12 cellular contexts compared by ENCODE assay signal in the genomic region with DNA sequence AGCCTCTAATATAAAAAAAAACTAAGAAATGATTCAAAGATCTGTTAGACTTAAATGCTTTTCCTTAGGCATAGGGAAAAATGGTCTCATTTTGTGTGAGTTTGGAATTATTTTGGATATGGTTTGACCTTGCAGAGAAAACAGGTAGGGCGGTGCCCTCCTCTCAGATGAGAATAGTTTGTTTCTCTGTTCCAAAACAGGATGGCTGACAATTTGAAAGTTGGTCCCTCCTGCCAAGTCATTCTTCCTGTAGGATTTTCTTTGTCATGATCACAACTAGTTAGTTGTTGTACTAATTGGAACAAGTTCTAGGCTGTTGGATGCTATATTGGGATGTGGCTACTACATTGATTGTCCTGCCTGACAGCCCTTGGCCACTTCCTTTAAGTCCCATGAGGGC.
A peak's percentile ranks its signal among the peaks of the same experiment; 100 is the strongest.
DNase-seq lines count a peak whose midpoint lies in the region; ATAC-seq and TF ChIP-seq lines count a peak whose summit lies in the region.
"Had no signal": no experiment of that assay in that cellular context is flagged by ENCODE, and none has a peak within 500 bp of the region (broad histone marks: within the 10 kb centered on the region; RNA-seq: fewer than 3 reads in every experiment).

No MANE protein-coding gene starts in this region.

- H3K4me3 ChIP-seq in GM23338 (no peak overlapping the region), IMR-90 (ENCODE audit: insufficient read depth, low read depth, low read length) (no peak overlapping the region), mesenchymal stem cell (ENCODE audit: insufficient read depth in 1 of 2, low read depth in 1 of 2, low read length in 2 of 2) (no peak overlapping the region), lower leg skin (ENCODE audit: low read depth, poor library complexity, severe bottlenecking) (no peak overlapping the region), stomach (no peak overlapping the region)
- H3K4me3 ChIP-seq: HAP-1 had no signal

- no peak for TF ChIP-seq EP300 in stomach (IDR thresholded peaks at IDR 0.05)

- H3K36me3 ChIP-seq in GM23338 (ENCODE audit: insufficient read depth) (no peaks in the 10 kb centered on the region), IMR-90 (ENCODE audit: control insufficient read depth, insufficient read depth, low read length) (no peaks in the 10 kb centered on the region), mesenchymal stem cell (ENCODE audit: control insufficient read depth in 1 of 2, insufficient read depth in 2 of 2, low read depth in 1 of 2, low read length in 2 of 2) (peaks cover 0 to 3% of the 10 kb centered on the region in 2 experiments), stomach (peaks cover 0 to 6% (median 2%) of the 10 kb centered on the region in 4 donors)
- H3K36me3 ChIP-seq: BE2C, HAP-1 had no signal

- no peaks in the 10 kb centered on the region for H3K9me3 Mint-ChIP-seq in GM23338
- no peaks in the 10 kb centered on the region for H3K9me3 Mint-ChIP-seq in activated naive CD4-positive, alpha-beta T cell treated with anti-CD3 and anti-CD28 coated beads, Interleukin-2, amount 50 U/mL, for 72 hours
- H3K9me3 Mint-ChIP-seq: CD8-positive, alpha-beta memory T cell had no signal

- DNase-seq in GM23338 (ENCODE audit: low spot score) (no peak), IMR-90 (no peak), dermis microvascular lymphatic vessel endothelial cell (ENCODE audit: low read depth in 2 of 2) (peak; percentile 41 to 66), mesenchymal stem cell (no peak), lower leg skin (ENCODE audit: low spot score in 2 of 2) (no peak), stomach (no peak)
- DNase-seq in activated naive CD4-positive, alpha-beta T cell treated with anti-CD3 and anti-CD28 coated beads, Interleukin-2, amount 50 U/mL, for 72 hours (ENCODE audit: low spot score in 2 of 2), result no peak
- DNase-seq: C1 segment of cervical spinal cord had no signal

- H2AFZ ChIP-seq in GM23338 (no peak overlapping the region), IMR-90 (replicated peaks; ENCODE audit: low read length, poor library complexity) (no peak overlapping the region), mesenchymal stem cell (ENCODE audit: low read depth, low read length) (no peak overlapping the region)

- H3K9ac ChIP-seq in IMR-90 (ENCODE audit: low read depth, low read length) (no peak overlapping the region), mesenchymal stem cell (ENCODE audit: low read length) (peak overlapping the region; percentile 7)

- H4K8ac ChIP-seq in IMR-90 (ENCODE audit: low read depth in 2 of 2, low read length in 2 of 2), result peak overlapping the region in 1 of 2 experiments; percentile 64; a peak in 1 of 4 replicates
- H4K8ac ChIP-seq in mesenchymal stem cell (ENCODE audit: low read length), result no peak overlapping the region

- H2BK15ac ChIP-seq in IMR-90 (ENCODE audit: low read depth, low read length) (no peak overlapping the region), mesenchymal stem cell (ENCODE audit: low read depth, poor library complexity, severe bottlenecking) (no peak overlapping the region)

- H2AK5ac ChIP-seq in IMR-90 (ENCODE audit: low read depth, low read length) (peak overlapping the region; percentile 11; the same call in 1 of the 2 replicates), mesenchymal stem cell (ENCODE audit: low read length, severe bottlenecking) (no peak overlapping the region)

- H3K79me2 ChIP-seq in GM23338 (replicated peaks; ENCODE audit: insufficient read depth), result no peaks in the 10 kb centered on the region

- H3K23ac ChIP-seq in IMR-90 (ENCODE audit: low read depth, low read length), result 0 out of 2 replicates have a peak overlapping the region, but pooled peaks have one; percentile 17
- no peak overlapping the region for H3K23ac ChIP-seq in mesenchymal stem cell (ENCODE audit: low read length in 2 of 2)

- H3K79me1 ChIP-seq in IMR-90 (ENCODE audit: low read depth in 1 of 2, low read length in 2 of 2) (no peaks in the 10 kb centered on the region), mesenchymal stem cell (replicated peaks; ENCODE audit: low read length, poor library complexity, severe bottlenecking) (peaks cover 1% of the 10 kb centered on the region)

- H3K4me2 ChIP-seq in GM23338, result no peak overlapping the region
- no peak overlapping the region for H3K4me2 ChIP-seq in IMR-90 (ENCODE audit: low read depth, low read length)
- H3K4me2 ChIP-seq in mesenchymal stem cell (ENCODE audit: low read length, poor library complexity, severe bottlenecking), result no peak overlapping the region

- TF ChIP-seq POLR2A in IMR-90 (IDR thresholded peaks at IDR 0.05; ENCODE audit: low read depth, low read length) (no peak), lower leg skin (IDR thresholded peaks at IDR 0.05) (no peak), stomach (IDR thresholded peaks at IDR 0.05) (no peak)

- H4K91ac ChIP-seq in IMR-90 (ENCODE audit: insufficient read depth, low read depth, low read length) (no peak overlapping the region; the same call in 1 of the 2 replicates), mesenchymal stem cell (ENCODE audit: low read length) (no peak overlapping the region)

- H3K18ac ChIP-seq in IMR-90 (ENCODE audit: low read depth, low read length), result peak overlapping the region; percentile 44; the same call in 1 of the 2 replicates
- no peak overlapping the region for H3K18ac ChIP-seq in mesenchymal stem cell (ENCODE audit: low read depth in 1 of 2, low read length in 2 of 2)

- no peaks in the 10 kb centered on the region for H3K9me2 ChIP-seq in GM23338 (ENCODE audit: insufficient read depth)

- intact Hi-C loops in IMR-90 (cut with micrococcal nuclease), result loop anchor here (2.0 to 10.0 kb wide), 3 partner anchors 210 to 1538 kb away; partner anchors contain the start of gene TENT5A
- intact Hi-C loops in lower leg skin (cut with DNase I; ENCODE audit: low total_unique reads), result no loop called here
- intact Hi-C loops in stomach (cut with DNase I; ENCODE audit: low total_unique reads), result no loop called here

- 0 out of 2 replicates have a peak overlapping the region, but pooled peaks have one; percentile 25 for H3K14ac ChIP-seq in IMR-90 (replicated peaks; ENCODE audit: low read depth, low read length)
- no peak overlapping the region for H3K14ac ChIP-seq in mesenchymal stem cell (ENCODE audit: low read length in 2 of 2)

- ATAC-seq in GM23338 (no peak), IMR-90 (ENCODE audit: low read depth) (no peak)
- no peak for ATAC-seq in activated naive CD4-positive, alpha-beta T cell treated with anti-CD3 and anti-CD28 coated beads, Interleukin-2, amount 50 U/mL, for 72 hours

- no peak for TF ChIP-seq RAD21 in IMR-90 (IDR thresholded peaks at IDR 0.05; ENCODE audit: low read length)

- BruUV-seq in IMR-90 (replicated peaks; lab: Mats Ljungman, UMichigan), result no TSS peak

- no peak overlapping the region for H3K27ac ChIP-seq in GM23338 (ENCODE audit: low read depth)
- H3K27ac ChIP-seq in IMR-90 (ENCODE audit: insufficient read depth, low read length), result no peak overlapping the region
- H3K27ac ChIP-seq in mesenchymal stem cell (ENCODE audit: low read length, poor library complexity, severe bottlenecking), result no peak overlapping the region
- H3K27ac ChIP-seq in stomach, result no peak overlapping the region

- CTCF ChIA-PET in IMR-90 (lab: Yijun Ruan, JAX), result interaction anchor here (1.6 to 1.8 kb wide), 2 partner anchors 210 to 528 kb away, joined by 5 to 6 read pairs; no protein-coding TSS in a partner anchor

- TF ChIP-seq CTCF in GM23338 (conservative IDR thresholded peaks at IDR 0.05; ENCODE audit: low read depth in 2 of 2), result no peak
- TF ChIP-seq CTCF in IMR-90 (conservative IDR thresholded peaks at IDR 0.05; ENCODE audit: low read depth, low read length), result no peak
- TF ChIP-seq CTCF in lower leg skin (IDR thresholded peaks at IDR 0.05), result no peak
- TF ChIP-seq CTCF in stomach (IDR thresholded peaks at IDR 0.05), result no peak

- peak overlapping the region; percentile 22; the same call in 1 of the 2 replicates for H3K27ac Mint-ChIP-seq in GM23338
- no peak overlapping the region for H3K27ac Mint-ChIP-seq in activated naive CD4-positive, alpha-beta T cell treated with anti-CD3 and anti-CD28 coated beads, Interleukin-2, amount 50 U/mL, for 72 hours
- H3K27ac Mint-ChIP-seq: CD4-positive, CD25-positive, alpha-beta regulatory T cell; CD8-positive, alpha-beta memory T cell had no signal

- POLR2A ChIA-PET in IMR-90 (lab: Charles Lee; ENCODE audit: unreplicated experiment), result no interaction called here

- H3K4ac ChIP-seq in IMR-90 (ENCODE audit: low read depth, low read length) (0 out of 2 replicates have a peak overlapping the region, but pooled peaks have one; percentile 19), mesenchymal stem cell (ENCODE audit: low read depth in 1 of 2, low read length in 2 of 2) (no peak overlapping the region)

- H3K27me3 ChIP-seq in GM23338 (ENCODE audit: insufficient read depth) (no peaks in the 10 kb centered on the region), IMR-90 (ENCODE audit: control insufficient read depth, insufficient read depth, low read length) (no peaks in the 10 kb centered on the region), mesenchymal stem cell (ENCODE audit: control insufficient read depth in 1 of 2, insufficient read depth in 1 of 2, low read length in 2 of 2) (no peaks in the 10 kb centered on the region), stomach (no peaks in the 10 kb centered on the region)
- H3K27me3 ChIP-seq: BE2C had no signal

- no peak overlapping the region for H3K56ac ChIP-seq in IMR-90 (ENCODE audit: extremely low read depth, insufficient read depth, low read length)

- H4K20me1 ChIP-seq in GM23338 (replicated peaks; ENCODE audit: insufficient read depth) (no peaks in the 10 kb centered on the region), IMR-90 (ENCODE audit: insufficient read depth, low read length) (no peaks in the 10 kb centered on the region)

- WGBS in IMR-90 (ENCODE audit: extremely low coverage in 2 of 2, insufficient read length in 1 of 2), 2 experiments, result no CpG with 5 or more reads among the region's 1 CpG
- 100% methylated on average over 1 of the region's 1 CpG for WGBS in mesenchymal stem cell
- WGBS in lower leg skin, 2 donors, result 84 to 91% methylated on average over 1 of the region's 1 CpG
- WGBS in stomach, 5 donors, result 81 to 90% (median 89%) methylated on average over 1 of the region's 1 CpG

- no peaks in the 10 kb centered on the region for H3K27me3 Mint-ChIP-seq in GM23338 (ENCODE audit: insufficient read depth, low read depth, poor library complexity)
- H3K27me3 Mint-ChIP-seq: CD4-positive, CD25-positive, alpha-beta regulatory T cell; CD8-positive, alpha-beta memory T cell had no signal

- H3K9me1 ChIP-seq in IMR-90 (ENCODE audit: insufficient read depth, low read length), result peaks cover 3% of the 10 kb centered on the region

- no peak overlapping the region for H2BK5ac ChIP-seq in IMR-90 (ENCODE audit: low read depth, low read length, poor library complexity, severe bottlenecking)
- no peak overlapping the region for H2BK5ac ChIP-seq in mesenchymal stem cell (ENCODE audit: low read depth, low read length, poor library complexity, severe bottlenecking)

- peak overlapping the region in 1 of 2 experiments; percentile 39 for H2BK12ac ChIP-seq in mesenchymal stem cell (ENCODE audit: low read length in 2 of 2)

- H2AK9ac ChIP-seq in IMR-90 (replicated peaks; ENCODE audit: low read depth, low read length, poor library complexity), result no peak overlapping the region

- peaks cover 18% of the 10 kb centered on the region for H3K4me1 ChIP-seq in GM23338 (ENCODE audit: insufficient read depth)
- H3K4me1 ChIP-seq in IMR-90 (ENCODE audit: control insufficient read depth, insufficient read depth, low read length), result peaks cover 2% of the 10 kb centered on the region; the same call in 1 of the 2 replicates
- no peaks in the 10 kb centered on the region for H3K4me1 ChIP-seq in mesenchymal stem cell (ENCODE audit: control insufficient read depth, insufficient read depth, low read depth, low read length)
- peaks cover 0 to 45% (median 27%) of the 10 kb centered on the region in 4 donors for H3K4me1 ChIP-seq in stomach
- H3K4me1 ChIP-seq: HAP-1 had no signal

- H3F3A ChIP-seq in GM23338 (replicated peaks; ENCODE audit: low read depth), result no peaks in the 10 kb centered on the region

- H3K4me1 Mint-ChIP-seq in GM23338, result peaks cover 28% of the 10 kb centered on the region

- dilution Hi-C loops in IMR-90 (cut with HindIII; ENCODE audit: low sequenced_read_pairs, unreplicated experiment), result no loop called here

- H2BK20ac ChIP-seq in IMR-90 (ENCODE audit: low read depth, low read length), result peak overlapping the region; percentile 69; the same call in 1 of the 2 replicates

- 0 out of 2 replicates have a peak overlapping the region, but pooled peaks have one; percentile 14 for H2BK120ac ChIP-seq in IMR-90 (ENCODE audit: low read depth, low read length)
- H2BK120ac ChIP-seq in mesenchymal stem cell (ENCODE audit: low read depth, low read length), result no peak overlapping the region

- H3K36me3 Mint-ChIP-seq in GM23338 (ENCODE audit: low read depth), result peaks cover 6% of the 10 kb centered on the region; the same call in 1 of the 3 replicates
- H3K36me3 Mint-ChIP-seq in activated naive CD4-positive, alpha-beta T cell treated with anti-CD3 and anti-CD28 coated beads, Interleukin-2, amount 50 U/mL, for 72 hours, result peaks cover 0 to 6% of the 10 kb centered on the region in 2 donors

- H4K5ac ChIP-seq in IMR-90 (ENCODE audit: low read depth, low read length), result no peak overlapping the region

- H3K9me3 ChIP-seq in IMR-90 (ENCODE audit: control insufficient read depth, insufficient read depth, low read length), result no peaks in the 10 kb centered on the region
- no peaks in the 10 kb centered on the region for H3K9me3 ChIP-seq in mesenchymal stem cell (ENCODE audit: control insufficient read depth, low read length)
- H3K9me3 ChIP-seq in stomach, result no peaks in the 10 kb centered on the region
- H3K9me3 ChIP-seq: BE2C, HAP-1 had no signal

- H3K4me3 Mint-ChIP-seq in GM23338, result no peak overlapping the region
- H3K4me3 Mint-ChIP-seq: CD4-positive, CD25-positive, alpha-beta regulatory T cell; CD8-positive, alpha-beta memory T cell had no signal

- in situ Hi-C loops in IMR-90 (cut with MboI; ENCODE audit: low sequenced_read_pairs), result loop anchor here (10.0 to 25.0 kb wide), 2 partner anchors 1540 to 1797 kb away; partner anchors contain the start of gene TENT5A

Comparison
In these comparisons a context has a peak if more than half of its experiments do, and no peak if none do; other contexts are left out.
1. DNase-seq: peak in dermis microvascular lymphatic vessel endothelial cell (2 of 2); none in GM23338 (single experiment), IMR-90 (single experiment), mesenchymal stem cell (single experiment), activated naive CD4-positive, alpha-beta T cell treated with anti-CD3 and anti-CD28 coated beads, Interleukin-2, amount 50 U/mL, for 72 hours (0 of 2), lower leg skin (0 of 2) and stomach (single experiment).